ENCODE assay signal across 12 cellular contexts in the genomic region with DNA sequence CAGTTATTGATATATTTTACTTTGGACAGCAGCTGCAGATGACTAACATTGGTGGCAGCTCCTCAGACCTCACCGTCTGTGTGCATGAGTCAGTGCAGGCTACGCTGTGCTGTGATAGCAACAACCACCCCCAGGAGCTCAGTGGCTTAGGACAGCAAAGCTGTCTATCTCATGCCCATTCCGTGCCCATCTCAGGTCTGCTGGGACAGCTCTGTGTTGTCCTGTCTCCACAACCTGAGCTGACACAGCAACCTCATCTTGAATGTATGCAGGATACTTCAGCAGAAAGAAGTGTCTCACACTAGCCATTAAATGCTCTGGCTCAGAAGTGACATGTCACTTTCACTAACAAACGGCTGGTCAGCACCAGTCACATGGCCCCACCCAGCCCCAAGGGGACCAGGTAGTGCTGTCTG. TPM values are rescaled to one million over a fixed set of nuclear protein-coding genes. Genes with fewer than 3 reads are reported as not detected.
A peak's percentile ranks its signal among the peaks of the same experiment; 100 is the strongest.
DNase-seq lines count a peak whose midpoint lies in the region; ATAC-seq and TF ChIP-seq lines count a peak whose summit lies in the region.
"Had no signal": no experiment of that assay in that cellular context is flagged by ENCODE, and none has a peak within 500 bp of the region (broad histone marks: within the 10 kb centered on the region; RNA-seq: fewer than 3 reads in every experiment).

No MANE protein-coding gene starts in this region.

- H3K27ac Mint-ChIP-seq in chondrocyte (ENCODE audit: unreplicated experiment): peak overlapping the region; percentile 89

- no peak overlapping the region for H3K4me3 ChIP-seq in NB4 (ENCODE audit: low read depth, low read length)
- H3K4me3 ChIP-seq: HAP-1 had no signal

- H3K4me3 Mint-ChIP-seq in chondrocyte (ENCODE audit: unreplicated experiment): no peak overlapping the region
- H3K4me3 Mint-ChIP-seq: activated T-cell treated with anti-CD3 and anti-CD28 coated beads, Interleukin-2, amount 50 U/mL, for 4 hours had no signal

- no peaks in the 10 kb centered on the region for H3K9me3 Mint-ChIP-seq in chondrocyte (ENCODE audit: low read depth)
- H3K9me3 Mint-ChIP-seq: activated T-cell treated with anti-CD3 and anti-CD28 coated beads, Interleukin-2, amount 50 U/mL, for 4 hours had no signal

- in situ Hi-C loops in GM13976 (cut with MboI; ENCODE audit: low sequenced_read_pairs, unreplicated experiment): no loop called here

- peaks cover 18% of the 10 kb centered on the region for H3K4me1 Mint-ChIP-seq in chondrocyte (ENCODE audit: low read depth)

- no peaks in the 10 kb centered on the region for H3K36me3 Mint-ChIP-seq in chondrocyte (ENCODE audit: low read depth)

- peaks cover under 1% of the 10 kb centered on the region for H3K27me3 Mint-ChIP-seq in chondrocyte (ENCODE audit: low read depth)

- ATAC-seq in HG03469 (IDR thresholded peaks at IDR 0.05; ENCODE audit: unreplicated experiment): no peak
- ATAC-seq: activated T-cell treated with anti-CD3 and anti-CD28 coated beads, Interleukin-2, amount 50 U/mL, for 4 hours had no signal

- DNase-seq in EH (ENCODE audit: low read depth) (peak; percentile 89), NB4 (ENCODE audit: low read depth) (peak; percentile 24), chondrocyte (ENCODE audit: low spot score) (no peak), non-pigmented ciliary epithelial cell (ENCODE audit: low read depth) (peak; percentile 68), NCI-H1694 treated with DMSO at 0.1 percent for 48 hours (lab: John Stamatoyannopoulos, UW) (no peak), cerebellum (ENCODE audit: low spot score) (no peak), GM13976 (ENCODE audit: low spot score) (no peak)
- DNase-seq: activated T-cell treated with anti-CD3 and anti-CD28 coated beads, Interleukin-2, amount 50 U/mL, for 4 hours; head of caudate nucleus; Karpas-422 had no signal

- TF ChIP-seq CTCF in NB4 (IDR thresholded peaks at IDR 0.05; ENCODE audit: low read depth, low read length): no peak
- no peak for TF ChIP-seq CTCF in chondrocyte (IDR thresholded peaks at IDR 0.05)
- no peak for TF ChIP-seq CTCF in GM13976 (IDR thresholded peaks at IDR 0.05; ENCODE audit: borderline replicate concordance, control extremely low read depth, extremely low read depth, insufficient read depth, missing control alignments)

- no peak for TF ChIP-seq POLR2A in NB4 (IDR thresholded peaks at IDR 0.05; ENCODE audit: extremely low read depth, insufficient read length)

RNA-seq across cellular contexts. Expression of a gene that starts 47.7 kb away (rescaled TPM):
- total RNA-seq in chondrocyte: not detected in 3 replicates
- not detected for total RNA-seq in cerebellum
- total RNA-seq: activated T-cell treated with anti-CD3 and anti-CD28 coated beads, Interleukin-2, amount 50 U/mL, for 4 hours had no signal

Comparison
In these comparisons a context has a peak if more than half of its experiments do, and no peak if none do; other contexts are left out.
1. DNase-seq: peak in EH (single experiment), NB4 (single experiment) and non-pigmented ciliary epithelial cell (single experiment); none in chondrocyte (single experiment), NCI-H1694 treated with DMSO at 0.1 percent for 48 hours (single experiment), cerebellum (single experiment) and GM13976 (single experiment).